ENCODE assay signal across 23 cellular contexts in the genomic region with DNA sequence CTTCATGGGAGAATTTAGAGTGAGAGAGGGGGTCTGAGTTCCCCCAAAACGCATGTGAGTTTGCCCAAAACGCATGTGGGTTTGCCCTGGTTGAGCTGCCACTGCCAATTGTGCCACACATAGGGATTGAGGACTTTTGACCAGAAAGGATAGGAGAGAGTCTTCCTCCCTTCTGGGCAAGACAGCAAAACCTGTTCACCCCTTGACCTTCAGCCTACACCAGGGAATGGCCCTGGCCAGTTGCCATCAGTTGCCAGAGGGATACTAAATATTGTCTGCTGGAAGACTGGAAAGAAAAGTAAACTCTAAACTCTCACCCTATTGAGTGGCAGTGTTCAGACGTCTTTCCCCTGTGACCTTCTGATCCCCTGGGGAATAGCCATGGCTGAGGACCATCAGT.
DNase-seq lines count a peak whose midpoint lies in the region; ATAC-seq, FAIRE-seq and TF ChIP-seq lines count a peak whose summit lies in the region.
"Had no signal": no experiment of that assay in that cellular context is flagged by ENCODE, and none has a peak within 500 bp of the region (broad histone marks: within the 10 kb centered on the region; RNA-seq: fewer than 3 reads in every experiment).

No MANE protein-coding gene starts in this region.

- H3K4me1 ChIP-seq in left ventricle myocardium inferior (peaks cover 3% of the 10 kb centered on the region), HepG2 (ENCODE audit: insufficient read depth, low read length) (no peaks in the 10 kb centered on the region), prostate gland (replicated peaks) (no peaks in the 10 kb centered on the region)
- H3K4me1 ChIP-seq: A549, Caco-2 had no signal

- H3K36me3 ChIP-seq in left ventricle myocardium inferior (no peaks in the 10 kb centered on the region), bronchial epithelial cell (ENCODE audit: control insufficient read depth, insufficient read depth, low read length) (no peaks in the 10 kb centered on the region), HepG2 (replicated peaks in 1 of 2; ENCODE audit: control insufficient read depth in 1 of 2, insufficient read depth in 2 of 2, low read length in 2 of 2) (no peaks in the 10 kb centered on the region), prostate gland (no peaks in the 10 kb centered on the region)
- H3K36me3 ChIP-seq: BLaER1 treated with 17β-estradiol and CSF1 and Interleukin-3, amounts not matched to agents 10 nM and 100 nM had no signal

- no peak for DNase-seq in Right ventricle myocardium superior
- DNase-seq in left ventricle myocardium inferior = no peak
- DNase-seq in DMS53 (lab: John Stamatoyannopoulos, UW) = peak; percentile 74
- DNase-seq in bronchial epithelial cell (ENCODE audit: low read depth) = no peak
- no peak for DNase-seq in HepG2 (ENCODE audit: low spot score)
- no peak for DNase-seq in stimulated activated CD4-positive, alpha-beta T cell treated with anti-CD3 and anti-CD28 coated beads, Interleukin-2, amount 100 ng/mL, for 48 hours
- no peak for DNase-seq in prostate gland (ENCODE audit: low spot score)
- no peak for DNase-seq in UCSD-AML1 (lab: John Stamatoyannopoulos, UW; ENCODE audit: unreplicated experiment)
- DNase-seq: AML-193; Caco-2; Calu3; CD4-positive, alpha-beta T cell; CD8-positive, alpha-beta T cell; DMS79 treated with DMSO at 0.1 percent for 48 hours; GF-D8 had no signal

- BruUV-seq in HepG2 (replicated peaks; lab: Mats Ljungman, UMichigan) = no TSS peak

- TF ChIP-seq CTCF in left ventricle myocardium inferior (IDR thresholded peaks at IDR 0.05; ENCODE audit: borderline replicate concordance) (no peak), bronchial epithelial cell (IDR thresholded peaks at IDR 0.05; ENCODE audit: insufficient read depth, low read length, severe bottlenecking) (no peak), HepG2 (CRISPR knock-in tag; IDR thresholded peaks at IDR 0.05) (no peak), prostate gland (IDR thresholded peaks at IDR 0.05) (no peak)

- TF ChIP-seq EP300 in HepG2 (IDR thresholded peaks at IDR 0.05; ENCODE audit: low read depth in 2 of 2, low read length in 2 of 2) = no peak
- TF ChIP-seq EP300 in HepG2 (CRISPR knock-in tag; IDR thresholded peaks at IDR 0.05; ENCODE audit: borderline replicate concordance) = no peak

- 3% methylated on average over 2 of the region's 3 CpGs for WGBS in HepG2 (ENCODE audit: low lambda C conversion rate)
- 86% methylated on average over 3 of the region's 3 CpGs for WGBS in prostate gland

- ATAC-seq in Right ventricle myocardium superior (ENCODE audit: poor library complexity) = peak; percentile 10
- ATAC-seq in HepG2 = no peak
- ATAC-seq: A549; CD8-positive, alpha-beta T cell had no signal

- no peaks in the 10 kb centered on the region for H3K79me2 ChIP-seq in HepG2 (ENCODE audit: insufficient read depth, low read length)

- H4K20me1 ChIP-seq in HepG2 (ENCODE audit: insufficient read depth, low read length) = no peaks in the 10 kb centered on the region
- H4K20me1 ChIP-seq: BLaER1 treated with 17β-estradiol and CSF1 and Interleukin-3, amounts not matched to agents 10 nM and 100 nM had no signal

- intact Hi-C loops in Right ventricle myocardium superior (cut with DNase I) (no loop called here), left ventricle myocardium inferior (cut with micrococcal nuclease) (no loop called here), HepG2 (cut with micrococcal nuclease; ENCODE audit: unreplicated experiment) (no loop called here), prostate gland (cut with DNase I) (no loop called here)

- no peak overlapping the region for H3K4me2 ChIP-seq in HepG2 (ENCODE audit: low read depth, low read length)
- H3K4me2 ChIP-seq: A549; BLaER1 treated with 17β-estradiol and CSF1 and Interleukin-3, amounts not matched to agents 10 nM and 100 nM had no signal

- H3K9me3 ChIP-seq in left ventricle myocardium inferior (replicated peaks) (no peaks in the 10 kb centered on the region), HepG2 (ENCODE audit: low read length) (no peaks in the 10 kb centered on the region), prostate gland (no peaks in the 10 kb centered on the region)
- H3K9me3 ChIP-seq: A549, Caco-2 had no signal

- H2AFZ ChIP-seq in HepG2 (ENCODE audit: low read length) = no peak overlapping the region

- no peak overlapping the region for H3K27ac ChIP-seq in left ventricle myocardium inferior (replicated peaks)
- H3K27ac ChIP-seq in HepG2 (ENCODE audit: extremely low read length, insufficient read depth, low read length) = no peak overlapping the region
- no peak overlapping the region for H3K27ac ChIP-seq in prostate gland
- H3K27ac ChIP-seq: 22Rv1; A549; BLaER1 treated with 17β-estradiol and CSF1 and Interleukin-3, amounts not matched to agents 10 nM and 100 nM; C4-2B had no signal

- TF ChIP-seq POLR2A in HepG2 (IDR thresholded peaks at IDR 0.05; ENCODE audit: insufficient read depth in 1 of 2, low read depth in 2 of 2, low read length in 2 of 2) (no peak), prostate gland (IDR thresholded peaks at IDR 0.05) (no peak)

- peak; percentile 7 for FAIRE-seq in bronchial epithelial cell (lab: Jason Lieb, UNC)
- no peak for FAIRE-seq in HepG2 (lab: Jason Lieb, UNC)
- FAIRE-seq: A549, D721Med, G401.6, GM12891, GM19239 had no signal

- no peak for TF ChIP-seq RAD21 in HepG2 (CRISPR knock-in tag; IDR thresholded peaks at IDR 0.05)

- POLR2A ChIA-PET in HepG2 (lab: Yijun Ruan, JAX) = no interaction called here

- in situ Hi-C loops in HepG2 (cut with HindIII; ENCODE audit: extremely low pct_ligation_motif_present, low pct_unique_long_range_greater_than_20kb) = no loop called here

- H3K9ac ChIP-seq in HepG2 (ENCODE audit: insufficient read depth, low read depth, low read length) = no peak overlapping the region
- H3K9ac ChIP-seq: BLaER1 treated with 17β-estradiol and CSF1 and Interleukin-3, amounts not matched to agents 10 nM and 100 nM had no signal

- H3K4me3 ChIP-seq in left ventricle myocardium inferior = no peak overlapping the region
- no peak overlapping the region for H3K4me3 ChIP-seq in bronchial epithelial cell (ENCODE audit: low read depth, low read length)
- no peak overlapping the region for H3K4me3 ChIP-seq in HepG2 (replicated peaks in 1 of 3; ENCODE audit: insufficient read depth in 1 of 3, low read depth in 2 of 3, low read length in 3 of 3)
- H3K4me3 ChIP-seq in prostate gland = no peak overlapping the region
- H3K4me3 ChIP-seq: A549; BLaER1 treated with 17β-estradiol and CSF1 and Interleukin-3, amounts not matched to agents 10 nM and 100 nM had no signal

- CTCF ChIA-PET in HepG2 (lab: Yijun Ruan, JAX; ENCODE audit: low intra/inter-chr PET ratio, low total read pairs) = no interaction called here

- H3K27me3 ChIP-seq in left ventricle myocardium inferior (ENCODE audit: low read depth) (no peaks in the 10 kb centered on the region), bronchial epithelial cell (ENCODE audit: control insufficient read depth, insufficient read depth, low read length) (no peaks in the 10 kb centered on the region), HepG2 (ENCODE audit: control insufficient read depth in 1 of 2, insufficient read depth in 2 of 2, low read length in 2 of 2) (no peaks in the 10 kb centered on the region), prostate gland (replicated peaks; ENCODE audit: insufficient read depth) (no peaks in the 10 kb centered on the region)
- H3K27me3 ChIP-seq: BLaER1 treated with 17β-estradiol and CSF1 and Interleukin-3, amounts not matched to agents 10 nM and 100 nM had no signal

TF ChIP-seq in HepG2, 621 proteins besides CTCF, POLR2A, EP300 and RAD21 (continues in another document):
- TF ChIP-seq ZNF670 (CRISPR knock-in tag; IDR thresholded peaks at IDR 0.05; ENCODE audit: borderline replicate concordance) (no peak), REXO4 (CRISPR knock-in tag; IDR thresholded peaks at IDR 0.05; ENCODE audit: borderline replicate concordance) (no peak)
- TF ChIP-seq, protein P1, sequence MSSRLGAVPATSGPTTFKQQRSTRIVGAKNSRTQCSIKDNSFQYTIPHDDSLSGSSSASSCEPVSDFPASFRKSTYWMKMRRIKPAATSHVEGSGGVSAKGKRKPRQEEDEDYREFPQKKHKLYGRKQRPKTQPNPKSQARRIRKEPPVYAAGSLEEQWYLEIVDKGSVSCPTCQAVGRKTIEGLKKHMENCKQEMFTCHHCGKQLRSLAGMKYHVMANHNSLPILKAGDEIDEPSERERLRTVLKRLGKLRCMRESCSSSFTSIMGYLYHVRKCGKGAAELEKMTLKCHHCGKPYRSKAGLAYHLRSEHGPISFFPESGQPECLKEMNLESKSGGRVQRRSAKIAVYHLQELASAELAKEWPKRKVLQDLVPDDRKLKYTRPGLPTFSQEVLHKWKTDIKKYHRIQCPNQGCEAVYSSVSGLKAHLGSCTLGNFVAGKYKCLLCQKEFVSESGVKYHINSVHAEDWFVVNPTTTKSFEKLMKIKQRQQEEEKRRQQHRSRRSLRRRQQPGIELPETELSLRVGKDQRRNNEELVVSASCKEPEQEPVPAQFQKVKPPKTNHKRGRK (CRISPR knock-in tag; IDR thresholded peaks at IDR 0.05) = no peak
- TF ChIP-seq, protein P2, sequence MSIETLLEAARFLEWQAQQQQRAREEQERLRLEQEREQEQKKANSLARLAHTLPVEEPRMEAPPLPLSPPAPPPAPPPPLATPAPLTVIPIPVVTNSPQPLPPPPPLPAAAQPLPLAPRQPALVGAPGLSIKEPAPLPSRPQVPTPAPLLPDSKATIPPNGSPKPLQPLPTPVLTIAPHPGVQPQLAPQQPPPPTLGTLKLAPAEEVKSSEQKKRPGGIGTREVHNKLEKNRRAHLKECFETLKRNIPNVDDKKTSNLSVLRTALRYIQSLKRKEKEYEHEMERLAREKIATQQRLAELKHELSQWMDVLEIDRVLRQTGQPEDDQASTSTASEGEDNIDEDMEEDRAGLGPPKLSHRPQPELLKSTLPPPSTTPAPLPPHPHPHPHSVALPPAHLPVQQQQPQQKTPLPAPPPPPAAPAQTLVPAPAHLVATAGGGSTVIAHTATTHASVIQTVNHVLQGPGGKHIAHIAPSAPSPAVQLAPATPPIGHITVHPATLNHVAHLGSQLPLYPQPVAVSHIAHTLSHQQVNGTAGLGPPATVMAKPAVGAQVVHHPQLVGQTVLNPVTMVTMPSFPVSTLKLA (IDR thresholded peaks at IDR 0.05) = peak; percentile 65
